In genomic region chr15:22494466-22495113, GRCh38 we compare ENCODE assay signal across 8 cellular contexts. TPM values are rescaled to one million over a fixed set of nuclear protein-coding genes. Genes with fewer than 3 reads are reported as not detected.
DNase-seq lines count a peak whose midpoint lies in the region; ATAC-seq and TF ChIP-seq lines count a peak whose summit lies in the region.
"Not testable (repeated sequence)": the region's sequence is repeated elsewhere in the genome, so short reads cannot be mapped to it uniquely, and the experiment has no call there.

No MANE protein-coding gene starts in this region.

- H3K27me3 ChIP-seq in OCI-LY3 (ENCODE audit: low read depth, low read length); brain microvascular endothelial cell (replicated peaks); upper lobe of right lung: not testable (repeated sequence)

- H3K79me2 ChIP-seq in OCI-LY3 (ENCODE audit: low read length) = not testable (repeated sequence)

- not testable (repeated sequence) for H3K9me3 ChIP-seq in OCI-LY3 (ENCODE audit: insufficient read depth, low read length); upper lobe of right lung

- DNase-seq in activated CD8-positive, alpha-beta T cell treated with anti-CD3 and anti-CD28 coated beads for 36 hours = peak; percentile 43
- peak; percentile 29 for DNase-seq in brain microvascular endothelial cell
- DNase-seq in head of caudate nucleus = peak; percentile 4 to 90 (median 74)
- DNase-seq in mucosa of gallbladder (ENCODE audit: low spot score) = peak; percentile 13
- peak; percentile 23 for DNase-seq in stimulated activated CD4-positive, alpha-beta T cell treated with anti-CD3 and anti-CD28 coated beads, Interleukin-12 subunit alpha, Interleukin-12 subunit beta, amount 100 ng/mL, for 4 hours
- DNase-seq in upper lobe of right lung = peak; percentile 82

- in situ Hi-C loops in brain microvascular endothelial cell (cut with HindIII; ENCODE audit: low pct_ligation_motif_present, low sequenced_read_pairs) = not testable (repeated sequence)

- peak overlapping the region; percentile 38 for H3K27ac Mint-ChIP-seq in activated CD8-positive, alpha-beta T cell treated with anti-CD3 and anti-CD28 coated beads for 36 hours

- not testable (repeated sequence) for H3K4me1 Mint-ChIP-seq in activated CD8-positive, alpha-beta T cell treated with anti-CD3 and anti-CD28 coated beads for 36 hours (ENCODE audit: low read depth)

- not testable (repeated sequence) for H4K20me1 ChIP-seq in OCI-LY3 (ENCODE audit: insufficient read depth, low read length)

- H2AFZ ChIP-seq in OCI-LY3 (ENCODE audit: low read depth, low read length) = peak overlapping the region; percentile 65; the same call in 1 of the 2 replicates

- CTCF ChIA-PET in activated CD8-positive, alpha-beta T cell treated with anti-CD3 and anti-CD28 coated beads for 36 hours (lab: Charles Lee) = not testable (repeated sequence)

- not testable (repeated sequence) for H3K4me1 ChIP-seq in OCI-LY3 (ENCODE audit: low read length); upper lobe of right lung

- ATAC-seq in activated CD8-positive, alpha-beta T cell treated with anti-CD3 and anti-CD28 coated beads for 36 hours = not testable (repeated sequence)
- ATAC-seq in upper lobe of right lung = peak; percentile 55

- intact Hi-C loops in activated CD8-positive, alpha-beta T cell treated with anti-CD3 and anti-CD28 coated beads for 36 hours (cut with micrococcal nuclease); head of caudate nucleus (cut with DNase I); upper lobe of right lung (cut with DNase I): not testable (repeated sequence)

- H3K4me3 ChIP-seq in GM08714 (ENCODE audit: low read length) (peak overlapping the region; percentile 63; the same call in 1 of the 2 replicates), OCI-LY3 (ENCODE audit: low read length) (peak overlapping the region; percentile 74), upper lobe of right lung (peak overlapping the region; percentile 49)
- not testable (repeated sequence) for H3K4me3 ChIP-seq in brain microvascular endothelial cell (ENCODE audit: low read depth, low read length)

- not testable (repeated sequence) for H3K36me3 Mint-ChIP-seq in activated CD8-positive, alpha-beta T cell treated with anti-CD3 and anti-CD28 coated beads for 36 hours (ENCODE audit: low read depth)

- POLR2A ChIA-PET in activated CD8-positive, alpha-beta T cell treated with anti-CD3 and anti-CD28 coated beads for 36 hours (lab: Charles Lee) = not testable (repeated sequence)

- not testable (repeated sequence) for H3K36me3 ChIP-seq in OCI-LY3 (replicated peaks; ENCODE audit: low read depth, low read length); brain microvascular endothelial cell (replicated peaks); upper lobe of right lung

- H3K9ac ChIP-seq in OCI-LY3 (ENCODE audit: low read length) = peak overlapping the region; percentile 44; the same call in 1 of the 2 replicates

- H3K4me3 Mint-ChIP-seq in activated CD8-positive, alpha-beta T cell treated with anti-CD3 and anti-CD28 coated beads for 36 hours = peak overlapping the region; percentile 60

- peak overlapping the region; percentile 39; the same call in 1 of the 2 replicates for H3K4me2 ChIP-seq in OCI-LY3 (ENCODE audit: low read length)

- H3K27me3 Mint-ChIP-seq in activated CD8-positive, alpha-beta T cell treated with anti-CD3 and anti-CD28 coated beads for 36 hours = not testable (repeated sequence)

- TF ChIP-seq CTCF in OCI-LY3 (IDR thresholded peaks at IDR 0.05; ENCODE audit: low read depth, low read length) = peak; percentile 14; the same call in 1 of the 2 replicates
- TF ChIP-seq CTCF in activated CD8-positive, alpha-beta T cell treated with anti-CD3 and anti-CD28 coated beads for 36 hours (IDR thresholded peaks at IDR 0.05); brain microvascular endothelial cell (IDR thresholded peaks at IDR 0.05; ENCODE audit: low read depth, low read length, missing control alignments); upper lobe of right lung (IDR thresholded peaks at IDR 0.05): not testable (repeated sequence)

- H3K9me3 Mint-ChIP-seq in activated CD8-positive, alpha-beta T cell treated with anti-CD3 and anti-CD28 coated beads for 36 hours = not testable (repeated sequence)

- not testable (repeated sequence) for H3K27ac ChIP-seq in OCI-LY3 (ENCODE audit: low read length); brain microvascular endothelial cell; upper lobe of right lung

RNA-seq across cellular contexts. Expression of gene GOLGA6L22, which starts 35.9 kb away (rescaled TPM):
- not detected for total RNA-seq in activated CD8-positive, alpha-beta T cell treated with anti-CD3 and anti-CD28 coated beads for 36 hours
- 0.06 TPM for total RNA-seq in mucosa of gallbladder
- total RNA-seq in upper lobe of right lung = not detected

Comparison
In these comparisons a context has a peak if more than half of its experiments do, and no peak if none do; other contexts are left out.
1. DNase-seq: peak in every context shown above with its lines; median percentile 82 in upper lobe of right lung; 74 in head of caudate nucleus; 43 in activated CD8-positive, alpha-beta T cell treated with anti-CD3 and anti-CD28 coated beads for 36 hours; 29 in brain microvascular endothelial cell; 23 in stimulated activated CD4-positive, alpha-beta T cell treated with anti-CD3 and anti-CD28 coated beads, Interleukin-12 subunit alpha, Interleukin-12 subunit beta, amount 100 ng/mL, for 4 hours; 13 in mucosa of gallbladder.